ENCODE assay signal across 20 cellular contexts in genomic region chr7:41921453-41921912, GRCh38.
DNase-seq lines count a peak whose midpoint lies in the region; ATAC-seq and TF ChIP-seq lines count a peak whose summit lies in the region.
"Had no signal": no experiment of that assay in that cellular context is flagged by ENCODE, and none has a peak within 500 bp of the region (broad histone marks: within the 10 kb centered on the region; RNA-seq: fewer than 3 reads in every experiment).

No MANE protein-coding gene starts in this region.

- H3K4me3 Mint-ChIP-seq in osteocyte (ENCODE audit: unreplicated experiment): no peak overlapping the region
- H3K4me3 Mint-ChIP-seq: activated B cell treated with CpG ODN at 0.5 μM for 24 hours; GM23338; nephron progenitor cell; stimulated activated naive B cell treated with anti-CD40 and anti-IgM and Interleukin-4, amounts not matched to agents 10 μg/mL and 1 μg/mL and 100 μg/mL, for 72 hours had no signal

- peaks cover 47% of the 10 kb centered on the region for H3K4me1 Mint-ChIP-seq in osteocyte (ENCODE audit: unreplicated experiment)
- H3K4me1 Mint-ChIP-seq: activated B cell treated with CpG ODN at 0.5 μM for 24 hours, GM23338 had no signal

- DNase-seq in AG10803 (ENCODE audit: low read depth): peak; percentile 100
- DNase-seq in MV-4-11 (lab: John Stamatoyannopoulos, UW): peak; percentile 31
- DNase-seq in fibroblast of the conjunctiva (ENCODE audit: low read depth): peak; percentile 38
- no peak for DNase-seq in osteocyte (ENCODE audit: extremely low spot score, unreplicated experiment)
- DNase-seq in stimulated activated CD4-positive, alpha-beta T cell treated with anti-CD3 and anti-CD28 coated beads, Interleukin-12 subunit alpha, Interleukin-12 subunit beta, amount 100 ng/mL, for 4 hours: no peak
- DNase-seq in NCI-H128 (lab: John Stamatoyannopoulos, UW; ENCODE audit: unreplicated experiment): no peak
- DNase-seq: activated B cell treated with CpG ODN at 0.5 μM for 24 hours; activated effector memory CD4-positive, alpha-beta T cell treated with anti-CD3 and anti-CD28 coated beads, Interleukin-2, amount 50 U/mL, for 16 hours; BE2C; DMS 273 treated with DMSO at 0.1 percent for 48 hours; glutamatergic neuron; KBM-7; NCI-H524; nephron progenitor cell; stimulated activated naive B cell treated with anti-CD40 and anti-IgM and Interleukin-4, amounts not matched to agents 10 μg/mL and 1 μg/mL and 100 μg/mL, for 72 hours; SW 1271 had no signal

- TF ChIP-seq CTCF in AG10803 (conservative IDR thresholded peaks at IDR 0.05; ENCODE audit: low read length): no peak
- TF ChIP-seq CTCF in osteocyte (IDR thresholded peaks at IDR 0.05): no peak

- no peak overlapping the region for H3K4me3 ChIP-seq in AG10803 (ENCODE audit: low read length)
- H3K4me3 ChIP-seq: ascending aorta, GM23338 had no signal

- H3K36me3 Mint-ChIP-seq in osteocyte (ENCODE audit: unreplicated experiment): no peaks in the 10 kb centered on the region
- H3K36me3 Mint-ChIP-seq: stimulated activated naive B cell treated with anti-CD40 and anti-IgM and Interleukin-4, amounts not matched to agents 10 μg/mL and 1 μg/mL and 100 μg/mL, for 72 hours had no signal

- no peak for ATAC-seq in HG03039 (IDR thresholded peaks at IDR 0.05; ENCODE audit: unreplicated experiment)
- ATAC-seq in GM21381 (IDR thresholded peaks at IDR 0.05; ENCODE audit: unreplicated experiment): no peak
- ATAC-seq: GM23338; stimulated activated naive B cell treated with anti-CD40 and anti-IgM and Interleukin-4, amounts not matched to agents 10 μg/mL and 1 μg/mL and 100 μg/mL, for 72 hours had no signal

- H3K9me3 Mint-ChIP-seq in osteocyte (ENCODE audit: unreplicated experiment): peaks cover 3% of the 10 kb centered on the region
- H3K9me3 Mint-ChIP-seq: activated B cell treated with CpG ODN at 0.5 μM for 24 hours, GM23338, nephron progenitor cell had no signal

- H3K27me3 Mint-ChIP-seq in osteocyte (ENCODE audit: unreplicated experiment): no peaks in the 10 kb centered on the region
- H3K27me3 Mint-ChIP-seq: activated B cell treated with CpG ODN at 0.5 μM for 24 hours had no signal

- peak overlapping the region; percentile 69 for H3K27ac Mint-ChIP-seq in osteocyte (ENCODE audit: unreplicated experiment)
- H3K27ac Mint-ChIP-seq: activated B cell treated with CpG ODN at 0.5 μM for 24 hours; GM23338; nephron progenitor cell; stimulated activated naive B cell treated with anti-CD40 and anti-IgM and Interleukin-4, amounts not matched to agents 10 μg/mL and 1 μg/mL and 100 μg/mL, for 72 hours had no signal

Comparison
In these comparisons a context has a peak if more than half of its experiments do, and no peak if none do; other contexts are left out.
1. DNase-seq: peak in AG10803 (single experiment), MV-4-11 (single experiment) and fibroblast of the conjunctiva (single experiment); none in osteocyte (single experiment), stimulated activated CD4-positive, alpha-beta T cell treated with anti-CD3 and anti-CD28 coated beads, Interleukin-12 subunit alpha, Interleukin-12 subunit beta, amount 100 ng/mL, for 4 hours (single experiment) and NCI-H128 (single experiment).